Comparison of ENCODE assay signal across 26 cellular contexts in the genomic region with DNA sequence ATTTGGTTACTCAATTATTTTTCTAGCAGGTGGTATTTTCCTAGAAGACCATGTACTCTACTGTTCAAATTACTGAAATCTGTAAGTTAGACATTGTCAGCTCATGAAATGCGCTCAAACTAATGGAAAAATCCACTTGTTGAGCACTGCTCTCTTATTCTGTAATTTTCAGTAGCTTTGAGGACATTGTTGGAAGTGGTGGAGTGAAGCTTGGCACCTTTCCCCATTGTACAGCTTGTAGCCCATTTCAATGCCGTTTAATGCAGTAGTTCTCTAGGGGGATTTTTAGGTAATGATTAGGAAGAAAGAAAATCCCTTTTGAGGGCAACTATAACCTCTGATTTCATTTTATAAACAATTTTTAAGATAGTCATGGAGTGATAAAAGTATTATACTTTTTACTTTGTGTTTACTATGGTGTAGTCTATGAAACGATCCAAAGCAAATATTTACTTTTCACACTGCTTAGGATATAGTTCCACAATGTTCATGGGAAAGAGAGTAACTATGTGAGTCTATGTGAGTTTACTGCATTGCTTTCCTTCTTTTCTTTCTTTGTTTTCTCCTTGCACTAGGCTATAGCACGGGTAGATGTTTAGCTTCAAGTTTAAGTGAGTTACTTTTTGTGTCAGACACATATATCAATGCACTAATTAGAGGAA.
"Had no signal": no experiment of that assay in that cellular context is flagged by ENCODE, and none has a peak within 500 bp of the region (broad histone marks: within the 10 kb centered on the region; RNA-seq: fewer than 3 reads in every experiment).

No MANE protein-coding gene starts in this region.

- H2AFZ ChIP-seq: parathyroid adenoma had no signal

- H3K27me3 ChIP-seq: neutrophil, right atrium auricular region, transverse colon, upper lobe of right lung, uterus had no signal

- H3K9me3 ChIP-seq: neutrophil, uterus had no signal

- H3K27ac ChIP-seq: dorsolateral prefrontal cortex, neutrophil, parathyroid adenoma, right atrium auricular region, thoracic aorta, transverse colon, upper lobe of right lung, uterus had no signal

- H3K4me2 ChIP-seq: smooth muscle cell had no signal

- H3K79me2 ChIP-seq: parathyroid adenoma had no signal

- DNase-seq: dorsolateral prefrontal cortex; effector CD4-positive, alpha-beta T cell; hypothalamus; immature natural killer cell; islet precursor cell; kidney glomerular epithelial cell; naive B cell; stimulated activated CD4-positive, alpha-beta T cell treated with anti-CD3 and anti-CD28 coated beads, Interleukin-12 subunit alpha, Interleukin-12 subunit beta, amount 100 ng/mL, for 4 hours; stimulated activated CD4-positive, alpha-beta T cell treated with anti-CD3 and anti-CD28 coated beads, Interleukin-1b, Interleukin-23, amount 100 ng/mL, for 48 hours; stimulated activated CD4-positive, alpha-beta T cell treated with anti-CD3 and anti-CD28 coated beads, Interleukin-4, amount 100 ng/mL, for 1 hour; stimulated activated CD8-positive, alpha-beta memory T cell treated with anti-CD3 and anti-CD28 coated beads, Interleukin-4, amount 100 ng/mL, for 48 hours; stimulated activated naive CD8-positive, alpha-beta T cell treated with anti-CD3 and anti-CD28 coated beads, Interleukin-15, Interleukin-2, amounts not matched to agents 100 U/mL and 50 U/mL, for 24 hours; substantia nigra; transverse colon; upper lobe of right lung; uterus had no signal

- FAIRE-seq: colon, frontal cortex had no signal

- H3K9ac ChIP-seq: parathyroid adenoma had no signal

- H3K36me3 ChIP-seq: neutrophil, right atrium auricular region, thoracic aorta, transverse colon, upper lobe of right lung had no signal

- H3K4me3 ChIP-seq: dorsolateral prefrontal cortex, lung, right atrium auricular region, smooth muscle cell, thoracic aorta, transverse colon, upper lobe of right lung, uterus had no signal

- H3K4me1 ChIP-seq: parathyroid adenoma, right atrium auricular region, upper lobe of right lung, uterus had no signal

- ATAC-seq: natural killer cell treated with Interleukin-12 subunit alpha and Interleukin-12 subunit beta and Interleukin-15 and Interleukin-18, amount 100 ng/mL, for 72 hours; sciatic nerve; stimulated activated naive CD8-positive, alpha-beta T cell treated with anti-CD3 and anti-CD28 coated beads, Interleukin-15, Interleukin-2, amounts not matched to agents 100 U/mL and 50 U/mL, for 24 hours; upper lobe of right lung had no signal
